Comparison of ENCODE assay signal across 1 cellular context in genomic region chr3:191353022-191353777, GRCh38.
TF ChIP-seq lines count a peak whose summit lies in the region.

No MANE protein-coding gene starts in this region.

TF ChIP-seq in SK-N-SH, 30 proteins besides CTCF, POLR2A, EP300 and RAD21 (continued from another document):
- TF ChIP-seq ZBTB33 (IDR thresholded peaks at IDR 0.05; ENCODE audit: borderline replicate concordance, low read depth) (no peak), TAF1 (IDR thresholded peaks at IDR 0.05; ENCODE audit: borderline replicate concordance, low read depth, low read length) (no peak), RFX5 (IDR thresholded peaks at IDR 0.05; ENCODE audit: low read length) (no peak), IRF3 (IDR thresholded peaks at IDR 0.05; ENCODE audit: low read depth, low read length) (no peak), FOSL2 (IDR thresholded peaks at IDR 0.05; ENCODE audit: borderline replicate concordance, low read depth) (no peak), RXRA (IDR thresholded peaks at IDR 0.05; ENCODE audit: borderline replicate concordance, low read depth) (no peak), USF2 (IDR thresholded peaks at IDR 0.05; ENCODE audit: borderline replicate concordance, low read depth, low read length) (no peak), PBX3 (IDR thresholded peaks at IDR 0.05) (no peak)
